8 cellular contexts compared by ENCODE assay signal in genomic region chr11:66958232-66958955, GRCh38. TPM values are rescaled to one million over a fixed set of nuclear protein-coding genes. Genes with fewer than 3 reads are reported as not detected.
DNase-seq lines count a peak whose midpoint lies in the region; ATAC-seq and FAIRE-seq lines count a peak whose summit lies in the region.

Gene PC (minus strand): TSS chr11:66958383. CDS start chr11:66872159, 86,224 bp downstream.

- H3K9me3 Mint-ChIP-seq in central memory CD8-positive, alpha-beta T cell: no peaks in the 10 kb centered on the region
- no peaks in the 10 kb centered on the region for H3K9me3 Mint-ChIP-seq in immature natural killer cell

- peak; percentile 94 for FAIRE-seq in A204.1 (lab: Jason Lieb, UNC)

- peak within 1 kb of the TSS; percentile 83 for H3K4me3 Mint-ChIP-seq in central memory CD8-positive, alpha-beta T cell
- H3K4me3 Mint-ChIP-seq in immature natural killer cell: peak within 1 kb of the TSS; percentile 90 to 95 (median 91)

- DNase-seq in NCI-H2196 treated with DMSO at 0.1 percent for 48 hours (lab: John Stamatoyannopoulos, UW; ENCODE audit: unreplicated experiment) (peak; percentile 100), immature natural killer cell (peak; percentile 97 to 98 (median 97)), smooth muscle cell of the brain vasculature (ENCODE audit: low read depth, low spot score) (peak; percentile 100)
- peak; percentile 88 to 94 for DNase-seq in central memory CD8-positive, alpha-beta T cell (ENCODE audit: low spot score in 2 of 2)

- peak within 1 kb of the TSS; percentile 82 for H3K27ac Mint-ChIP-seq in central memory CD8-positive, alpha-beta T cell (ENCODE audit: low read depth)
- H3K27ac Mint-ChIP-seq in immature natural killer cell: peak within 1 kb of the TSS; percentile 84 to 95 (median 90)

- H3K36me3 Mint-ChIP-seq in central memory CD8-positive, alpha-beta T cell (ENCODE audit: insufficient read depth): peaks cover 2% of the 10 kb centered on the region
- H3K36me3 Mint-ChIP-seq in immature natural killer cell: no peaks in the 10 kb centered on the region

- ATAC-seq in GM18867 (IDR thresholded peaks at IDR 0.05; ENCODE audit: unreplicated experiment) (peak; percentile 94), HG03108 (IDR thresholded peaks at IDR 0.05; ENCODE audit: unreplicated experiment) (peak; percentile 95)
- peak; percentile 96 to 98 for ATAC-seq in activated CD4-positive, CD25-positive, alpha-beta regulatory T cell treated with anti-CD3 and anti-CD28 coated beads, Interleukin-2, amount 50 U/mL, for 24 hours
- peak; percentile 98 for ATAC-seq in central memory CD8-positive, alpha-beta T cell (replicated peaks; ENCODE audit: extremely low read depth, poor library complexity, severe bottlenecking)

- H3K4me1 Mint-ChIP-seq in central memory CD8-positive, alpha-beta T cell: peaks cover 16% of the 10 kb centered on the region
- H3K4me1 Mint-ChIP-seq in immature natural killer cell: peaks cover 16 to 19% of the 10 kb centered on the region in 2 donors

- no peaks in the 10 kb centered on the region for H3K27me3 Mint-ChIP-seq in central memory CD8-positive, alpha-beta T cell
- H3K27me3 Mint-ChIP-seq in immature natural killer cell (ENCODE audit: low read depth in 3 of 3): peaks cover 7 to 12% (median 10%) of the 10 kb centered on the region in 3 donors

RNA-seq across cellular contexts. Expression of gene PC, which starts in this region (rescaled TPM):
- 1 to 10 TPM in 2 of 3 donors, not detected in 1; 3.7 to 4.2 TPM for polyA plus RNA-seq in immature natural killer cell

Comparison
In these comparisons a context has a peak if more than half of its experiments do, and no peak if none do; other contexts are left out.
1. Peak in every context shown above with its lines: DNase-seq and ATAC-seq.